ENCODE assay signal across 19 cellular contexts in genomic region chr18:56291229-56291796, GRCh38.
DNase-seq lines count a peak whose midpoint lies in the region; ATAC-seq, FAIRE-seq and TF ChIP-seq lines count a peak whose summit lies in the region.
"Had no signal": no experiment of that assay in that cellular context is flagged by ENCODE, and none has a peak within 500 bp of the region (broad histone marks: within the 10 kb centered on the region; RNA-seq: fewer than 3 reads in every experiment).

No MANE protein-coding gene starts in this region.

- BruUV-seq in endothelial cell of umbilical vein (replicated peaks; lab: Mats Ljungman, UMichigan) = no TSS peak

- H3K27me3 ChIP-seq in bronchial epithelial cell (ENCODE audit: control insufficient read depth, insufficient read depth, low read length) = no peaks in the 10 kb centered on the region
- no peaks in the 10 kb centered on the region for H3K27me3 ChIP-seq in endothelial cell of umbilical vein (ENCODE audit: control insufficient read depth in 2 of 2, insufficient read depth in 2 of 2, low read length in 2 of 2)
- H3K27me3 ChIP-seq: BLaER1 treated with 17β-estradiol and CSF1 and Interleukin-3, amounts not matched to agents 10 nM and 100 nM had no signal

- intact Hi-C loops in endothelial cell of umbilical vein (cut with micrococcal nuclease) = loop anchor here (1.0 to 10.0 kb wide), 9 partner anchors 39 to 887 kb away; partner anchors contain the start of gene TCF4

- peaks cover 24% of the 10 kb centered on the region for H3K4me1 ChIP-seq in endothelial cell of umbilical vein (ENCODE audit: control insufficient read depth, extremely low read depth, insufficient read depth, low read length)
- H3K4me1 ChIP-seq: HAP-1 had no signal

- H3K4me3 ChIP-seq in bronchial epithelial cell (ENCODE audit: low read depth, low read length) = no peak overlapping the region
- no peak overlapping the region for H3K4me3 ChIP-seq in endothelial cell of umbilical vein (replicated peaks in 1 of 3; ENCODE audit: insufficient read depth in 1 of 3, low read depth in 1 of 3, low read length in 3 of 3)
- H3K4me3 ChIP-seq: BLaER1 treated with 17β-estradiol and CSF1 and Interleukin-3, amounts not matched to agents 10 nM and 100 nM; HAP-1 had no signal

- CTCF ChIA-PET in endothelial cell of umbilical vein (lab: Charles Lee) = interaction anchor here (1.3 to 1.6 kb wide), 2 partner anchors 32 to 355 kb away, joined by 3 read pairs; no protein-coding TSS in a partner anchor

- peak overlapping the region; percentile 55 for H3K4me2 ChIP-seq in endothelial cell of umbilical vein (ENCODE audit: insufficient read depth, low read length)

- peak overlapping the region; percentile 46 for H3K27ac ChIP-seq in endothelial cell of umbilical vein (ENCODE audit: insufficient read depth, low read depth, low read length)
- H3K27ac ChIP-seq: 22Rv1 had no signal

- H4K20me1 ChIP-seq in endothelial cell of umbilical vein (replicated peaks; ENCODE audit: control insufficient read depth, extremely low read depth, insufficient read depth, low read length) = no peaks in the 10 kb centered on the region
- H4K20me1 ChIP-seq: BLaER1 treated with 17β-estradiol and CSF1 and Interleukin-3, amounts not matched to agents 10 nM and 100 nM had no signal

- H3K9ac ChIP-seq in endothelial cell of umbilical vein (replicated peaks; ENCODE audit: extremely low read depth, insufficient read depth, low read length) = peak overlapping the region; percentile 33
- H3K9ac ChIP-seq: BLaER1 treated with 17β-estradiol and CSF1 and Interleukin-3, amounts not matched to agents 10 nM and 100 nM had no signal

- DNase-seq in DMS53 (lab: John Stamatoyannopoulos, UW) (peak; percentile 22), DMS53 treated with DMSO at 0.1 percent for 48 hours (lab: John Stamatoyannopoulos, UW; ENCODE audit: unreplicated experiment) (no peak), bronchial epithelial cell (ENCODE audit: low read depth) (peak; percentile 5), endothelial cell of umbilical vein (ENCODE audit: low read depth, low spot score) (peak; percentile 83), nucleus accumbens (lab: John Stamatoyannopoulos, UW) (no peak), 8988T (no peak)
- DNase-seq: AML-193; Calu3; CD4-positive, CD25-positive, alpha-beta regulatory T cell; DND-41; GDM1; HFFc6 had no signal

- ATAC-seq in activated CD4-positive, CD25-positive, alpha-beta regulatory T cell treated with anti-CD3 and anti-CD28 coated beads, Interleukin-2, amount 50 U/mL, for 24 hours = no peak
- ATAC-seq in GM21825 (IDR thresholded peaks at IDR 0.05; ENCODE audit: unreplicated experiment) = no peak

- dilution Hi-C loops in endothelial cell of umbilical vein (cut with MboI; ENCODE audit: extremely low pct_ligation_motif_present, low sequenced_read_pairs) = no loop called here

- POLR2A ChIA-PET in endothelial cell of umbilical vein (lab: Charles Lee) = no interaction called here

- no peaks in the 10 kb centered on the region for H3K9me3 ChIP-seq in endothelial cell of umbilical vein (replicated peaks; ENCODE audit: control insufficient read depth, insufficient read depth, low read length)
- H3K9me3 ChIP-seq: HAP-1 had no signal

- TF ChIP-seq CTCF in bronchial epithelial cell (IDR thresholded peaks at IDR 0.05; ENCODE audit: insufficient read depth, low read length, severe bottlenecking) (no peak), endothelial cell of umbilical vein (IDR thresholded peaks at IDR 0.05; ENCODE audit: extremely low read depth in 1 of 2, insufficient read depth in 1 of 2, low read depth in 1 of 2, low read length in 2 of 2) (no peak)

- H3K36me3 ChIP-seq in bronchial epithelial cell (ENCODE audit: control insufficient read depth, insufficient read depth, low read length) = no peaks in the 10 kb centered on the region
- no peaks in the 10 kb centered on the region for H3K36me3 ChIP-seq in endothelial cell of umbilical vein (ENCODE audit: control insufficient read depth in 2 of 2, extremely low read depth in 1 of 2, insufficient read depth in 2 of 2, low read length in 2 of 2)
- H3K36me3 ChIP-seq: BLaER1 treated with 17β-estradiol and CSF1 and Interleukin-3, amounts not matched to agents 10 nM and 100 nM; HAP-1 had no signal

- peak overlapping the region; percentile 51 for H2AFZ ChIP-seq in endothelial cell of umbilical vein (ENCODE audit: low read depth, low read length)

- H3K9me1 ChIP-seq in endothelial cell of umbilical vein (replicated peaks; ENCODE audit: control insufficient read depth, extremely low read depth, insufficient read depth, low read length) = no peaks in the 10 kb centered on the region

- H3K79me2 ChIP-seq in endothelial cell of umbilical vein (ENCODE audit: control insufficient read depth, insufficient read depth, low read length) = no peaks in the 10 kb centered on the region

- no peak for TF ChIP-seq POLR2A in endothelial cell of umbilical vein (IDR thresholded peaks at IDR 0.05; ENCODE audit: low read depth, low read length)

- no peak for FAIRE-seq in bronchial epithelial cell (lab: Jason Lieb, UNC)
- peak; percentile 46 for FAIRE-seq in endothelial cell of umbilical vein (lab: Jason Lieb, UNC)
- FAIRE-seq: GM12892, H1 had no signal

TF ChIP-seq in endothelial cell of umbilical vein, 7 proteins besides CTCF, POLR2A, EP300 and RAD21:
- TF ChIP-seq GATA2 (IDR thresholded peaks at IDR 0.05; ENCODE audit: insufficient read depth, insufficient read length, low read depth, low read length) = no peak
- peak; percentile 61 for TF ChIP-seq POLR2AphosphoS5 (IDR thresholded peaks at IDR 0.05; ENCODE audit: insufficient read depth, low read depth, low read length)
- TF ChIP-seq FOS (IDR thresholded peaks at IDR 0.05; ENCODE audit: borderline replicate concordance, insufficient read depth, low read length) = peak; percentile 45
- no peak for TF ChIP-seq JUN (IDR thresholded peaks at IDR 0.05; ENCODE audit: borderline replicate concordance, insufficient read depth, insufficient read length, low read depth)

Comparison
In these comparisons a context has a peak if more than half of its experiments do, and no peak if none do; other contexts are left out.
1. DNase-seq: peak in DMS53 (single experiment), bronchial epithelial cell (single experiment) and endothelial cell of umbilical vein (single experiment); none in DMS53 treated with DMSO at 0.1 percent for 48 hours (single experiment), nucleus accumbens (0 of 56) and 8988T (single experiment).